ENCODE assay signal across 32 cellular contexts in genomic region chrX:10128386-10128785, GRCh38. TPM values are rescaled to one million over a fixed set of nuclear protein-coding genes. Genes with fewer than 3 reads are reported as not detected.
"Had no signal": no experiment of that assay in that cellular context is flagged by ENCODE, and none has a peak within 500 bp of the region (broad histone marks: within the 10 kb centered on the region; RNA-seq: fewer than 3 reads in every experiment).

No MANE protein-coding gene starts in this region.

- H3K4me1 ChIP-seq: adrenal gland, ascending aorta, body of pancreas, breast epithelium had no signal

- ATAC-seq: activated naive CD4-positive, alpha-beta T cell treated with anti-CD3 and anti-CD28 coated beads, Interleukin-2, amount 50 U/mL, for 72 hours; activated naive CD8-positive, alpha-beta T cell treated with anti-CD3 and anti-CD28 coated beads, Interleukin-2, amount 50 U/mL, for 24 hours; activated T-cell treated with anti-CD3 and anti-CD28 coated beads, Interleukin-2, amount 50 U/mL, for 4 hours; activated T-cell treated with anti-CD3 and anti-CD28 coated beads, Interleukin-2, amount 50 U/mL, for 72 hours; activated T-helper 17 cell treated with anti-CD3 and anti-CD28 coated beads, Interleukin-2, amount 50 U/mL, for 72 hours; body of pancreas had no signal

- H3K27me3 ChIP-seq: adrenal gland, ascending aorta, body of pancreas, brain microvascular endothelial cell, cardiac muscle cell had no signal

- DNase-seq: activated effector memory CD4-positive, alpha-beta T cell treated with anti-CD3 and anti-CD28 coated beads, Interleukin-2, amount 50 U/mL, for 16 hours; activated effector memory CD4-positive, alpha-beta T cell treated with Interleukin-2 at 50 U/mL for 16 hours; activated gamma-delta T cell; activated gamma-delta T cell treated with Interleukin-2 at 50 U/mL for 16 hours; activated naive CD4-positive, alpha-beta T cell; activated naive CD4-positive, alpha-beta T cell treated with anti-CD3 and anti-CD28 coated beads for 36 hours; activated naive CD4-positive, alpha-beta T cell treated with anti-CD3 and anti-CD28 coated beads, Interleukin-2, amount 10 ng/mL, durations not matched to agents 7 days and 5 days; activated naive CD4-positive, alpha-beta T cell treated with anti-CD3 and anti-CD28 coated beads, Interleukin-2, amount 50 U/mL, for 16 hours; activated naive CD4-positive, alpha-beta T cell treated with Interleukin-2 at 50 U/mL for 16 hours; activated naive CD8-positive, alpha-beta T cell treated with anti-CD3 and anti-CD28 coated beads for 36 hours; activated naive CD8-positive, alpha-beta T cell treated with anti-CD3 and anti-CD28 coated beads, Interleukin-2, amount 10 ng/mL, durations not matched to agents 7 days and 5 days; activated naive CD8-positive, alpha-beta T cell treated with anti-CD3 and anti-CD28 coated beads, Interleukin-2, amount 50 U/mL, for 24 hours; activated T-cell treated with anti-CD3 and anti-CD28 coated beads, Interleukin-2, amount 50 U/mL, for 24 hours; activated T-cell treated with anti-CD3 and anti-CD28 coated beads, Interleukin-2, amount 50 U/mL, for 4 hours; activated T-cell treated with anti-CD3 and anti-CD28 coated beads, Interleukin-2, amount 50 U/mL, for 48 hours; activated T-cell treated with anti-CD3 and anti-CD28 coated beads, Interleukin-2, amount 50 U/mL, for 72 hours; adrenal gland; amniotic stem cell; amygdala; anterior cingulate cortex; body of pancreas; brain microvascular endothelial cell; caudate nucleus; central memory CD4-positive, alpha-beta T cell; cerebellar nuclear complex had no signal

- H3K36me3 ChIP-seq: breast epithelium, cardiac muscle cell had no signal

- H3K9me3 ChIP-seq: adrenal gland, ascending aorta, body of pancreas, breast epithelium had no signal

- FAIRE-seq: astrocyte had no signal

- H3K27ac ChIP-seq: adrenal gland, ascending aorta, body of pancreas, brain microvascular endothelial cell, breast epithelium, cardiac muscle cell had no signal

- H3K4me3 ChIP-seq: adrenal gland, ascending aorta, body of pancreas, breast epithelium, cardiac muscle cell had no signal

RNA-seq across cellular contexts. Expression of gene CLCN4, which starts 28.4 kb away (rescaled TPM):
- total RNA-seq: activated naive CD4-positive, alpha-beta T cell treated with anti-CD3 and anti-CD28 coated beads for 36 hours; activated naive CD4-positive, alpha-beta T cell treated with anti-CD3 and anti-CD28 coated beads, Interleukin-2, amount 50 U/mL, for 72 hours; activated T-helper 1 cell treated with anti-CD3 and anti-CD28 coated beads, Interleukin-12 subunit alpha, Interleukin-12 subunit beta, Interleukin-2, Interleukin-4 antibody, amounts not matched to agents 30 ng/mL and 10 ng/mL and 1 ng/mL, durations not matched to agents 14 hours and 24 hours and 36 hours had no signal
